In genomic region chr15:78708713-78709112, GRCh38 we compare ENCODE assay signal across 21 cellular contexts.
"Had no signal": no experiment of that assay in that cellular context is flagged by ENCODE, and none has a peak within 500 bp of the region (broad histone marks: within the 10 kb centered on the region; RNA-seq: fewer than 3 reads in every experiment).

No MANE protein-coding gene starts in this region.

- H3K4me3 ChIP-seq: ascending aorta, cardiac muscle cell, colonic mucosa, gastroesophageal sphincter, pancreas, uterus had no signal

- H3K27ac Mint-ChIP-seq: activated CD4-positive, alpha-beta memory T cell treated with anti-CD3 and anti-CD28 coated beads, Interleukin-2, amount 10 ng/mL, durations not matched to agents 7 days and 5 days; activated CD4-positive, alpha-beta T cell treated with anti-CD3 and anti-CD28 coated beads, Interleukin-2, amount 10 ng/mL, durations not matched to agents 7 days and 5 days; activated naive CD8-positive, alpha-beta T cell treated with anti-CD3 and anti-CD28 coated beads for 36 hours; activated T-helper 2 cell treated with anti-CD3 and anti-CD28 coated beads, Interferon-gamma antibody, Interleukin-2, Interleukin-4, amounts not matched to agents 10 μg/mL and 5 μg/mL and 100 μg/mL, durations not matched to agents 14 hours and 24 hours and 36 hours; immature natural killer cell; mesothelial cell of epicardium; stimulated activated memory B cell treated with anti-CD40 and anti-IgM and Interleukin-4, amounts not matched to agents 10 μg/mL and 1 μg/mL and 100 μg/mL, for 72 hours; stimulated activated naive CD8-positive, alpha-beta T cell treated with anti-CD3 and anti-CD28 coated beads, Interleukin-15, amount 100 ng/mL, for 72 hours; type B pancreatic cell; WTC11 had no signal

- H3K4me3 Mint-ChIP-seq: activated CD4-positive, alpha-beta memory T cell treated with anti-CD3 and anti-CD28 coated beads, Interleukin-2, amount 10 ng/mL, durations not matched to agents 7 days and 5 days; activated CD4-positive, alpha-beta T cell treated with anti-CD3 and anti-CD28 coated beads, Interleukin-2, amount 10 ng/mL, durations not matched to agents 7 days and 5 days; activated naive CD8-positive, alpha-beta T cell treated with anti-CD3 and anti-CD28 coated beads for 36 hours; activated T-cell treated with anti-CD3 and anti-CD28 coated beads, Interleukin-2, amount 50 U/mL, for 4 hours; type B pancreatic cell; WTC11 had no signal

- H3K9me3 Mint-ChIP-seq: activated CD4-positive, alpha-beta memory T cell treated with anti-CD3 and anti-CD28 coated beads, Interleukin-2, amount 10 ng/mL, durations not matched to agents 7 days and 5 days; activated naive CD8-positive, alpha-beta T cell treated with anti-CD3 and anti-CD28 coated beads for 36 hours; activated T-cell treated with anti-CD3 and anti-CD28 coated beads, Interleukin-2, amount 50 U/mL, for 4 hours; activated T-helper 2 cell treated with anti-CD3 and anti-CD28 coated beads, Interferon-gamma antibody, Interleukin-2, Interleukin-4, amounts not matched to agents 10 μg/mL and 5 μg/mL and 100 μg/mL, durations not matched to agents 14 hours and 24 hours and 36 hours; type B pancreatic cell had no signal

- H3K9me3 ChIP-seq: ascending aorta, colonic mucosa, pancreas, psoas muscle, sigmoid colon, uterus had no signal

- H3K27me3 ChIP-seq: ascending aorta, cardiac muscle cell, colonic mucosa, pancreas, sigmoid colon, uterus had no signal

- H3K36me3 ChIP-seq: ascending aorta, cardiac muscle cell, colonic mucosa, gastroesophageal sphincter, pancreas, sigmoid colon, uterus had no signal

- H3K36me3 Mint-ChIP-seq: activated naive CD8-positive, alpha-beta T cell treated with anti-CD3 and anti-CD28 coated beads for 36 hours; brain; immature natural killer cell; mesothelial cell of epicardium; stimulated activated memory B cell treated with anti-CD40 and anti-IgM and Interleukin-4, amounts not matched to agents 10 μg/mL and 1 μg/mL and 100 μg/mL, for 72 hours; type B pancreatic cell had no signal

- H3K4me1 ChIP-seq: ascending aorta, colonic mucosa, psoas muscle, uterus had no signal

- H3K27ac ChIP-seq: ascending aorta, cardiac muscle cell, colonic mucosa, gastroesophageal sphincter, pancreas, psoas muscle, sigmoid colon, uterus had no signal

- DNase-seq: cerebellar nuclear complex had no signal
